Comparison of ENCODE assay signal across 1 cellular context in the genomic region with DNA sequence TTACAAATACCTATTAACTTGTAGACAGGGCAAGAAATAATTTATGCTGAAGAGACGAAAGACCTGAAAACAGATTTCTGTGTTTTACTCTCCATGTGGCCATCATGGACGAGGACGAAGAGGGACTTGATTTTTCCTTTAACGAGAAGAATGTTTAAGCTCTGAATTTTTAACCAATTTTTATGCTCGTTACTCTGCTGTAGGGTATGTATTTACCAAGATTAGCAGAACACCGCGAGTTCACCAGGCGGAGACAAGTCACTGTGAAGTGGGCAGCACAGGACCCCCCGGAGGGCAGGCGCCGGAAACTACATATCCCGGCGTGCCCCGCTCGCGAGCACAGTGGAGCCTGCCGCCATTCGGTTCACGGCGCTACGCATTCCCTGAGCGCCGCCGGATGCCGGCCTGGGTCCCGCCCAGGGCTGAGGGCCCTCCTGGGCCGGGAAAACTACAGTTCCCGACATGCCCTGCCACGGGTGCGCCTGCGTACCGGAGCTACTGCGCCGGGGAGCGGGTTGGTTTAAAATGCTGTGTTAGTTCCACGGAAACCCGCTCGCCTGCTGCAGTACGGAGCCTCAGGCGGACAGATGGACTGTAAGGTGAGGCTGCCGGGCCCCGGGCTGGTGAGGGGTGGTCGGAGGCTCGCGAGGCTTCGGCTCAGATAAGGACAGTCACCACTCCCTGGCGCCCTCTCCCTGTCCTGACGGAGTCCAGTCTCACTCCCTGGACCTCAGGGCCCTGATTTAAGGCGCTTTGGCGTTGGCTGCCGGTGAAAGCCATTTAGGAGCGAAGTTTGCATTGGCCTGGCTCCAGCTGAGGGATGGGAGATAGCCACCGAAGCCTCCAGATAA.
A peak's percentile ranks its signal among the peaks of the same experiment; 100 is the strongest.
TF ChIP-seq lines count a peak whose summit lies in the region.

TSS of gene CCDC150 (plus strand) at position 536 of the 851 bp plus-strand sequence. CDS start at position 588, 52 bp downstream.

TF ChIP-seq in HepG2, 621 proteins besides CTCF, POLR2A, EP300 and RAD21 (continued from another document and continues in another):
- TF ChIP-seq ELK4 (CRISPR knock-in tag; IDR thresholded peaks at IDR 0.05; ENCODE audit: borderline replicate concordance): no peak
- TF ChIP-seq HNRNPH1 (optimal IDR thresholded peaks at IDR 0.05; ENCODE audit: low read depth, low read length): no peak
- no peak; the same call in 1 of the 2 replicates for TF ChIP-seq RARG (CRISPR knock-in tag; IDR thresholded peaks at IDR 0.05; ENCODE audit: low read depth)
- peak; percentile 86 for TF ChIP-seq PHF20 (CRISPR knock-in tag; IDR thresholded peaks at IDR 0.05)
- peak; percentile 58 for TF ChIP-seq HNF4A (CRISPR knock-in tag; IDR thresholded peaks at IDR 0.05)
- TF ChIP-seq, protein P1, sequence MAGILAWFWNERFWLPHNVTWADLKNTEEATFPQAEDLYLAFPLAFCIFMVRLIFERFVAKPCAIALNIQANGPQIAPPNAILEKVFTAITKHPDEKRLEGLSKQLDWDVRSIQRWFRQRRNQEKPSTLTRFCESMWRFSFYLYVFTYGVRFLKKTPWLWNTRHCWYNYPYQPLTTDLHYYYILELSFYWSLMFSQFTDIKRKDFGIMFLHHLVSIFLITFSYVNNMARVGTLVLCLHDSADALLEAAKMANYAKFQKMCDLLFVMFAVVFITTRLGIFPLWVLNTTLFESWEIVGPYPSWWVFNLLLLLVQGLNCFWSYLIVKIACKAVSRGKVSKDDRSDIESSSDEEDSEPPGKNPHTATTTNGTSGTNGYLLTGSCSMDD (CRISPR knock-in tag; IDR thresholded peaks at IDR 0.05): no peak
- TF ChIP-seq, protein P2, sequence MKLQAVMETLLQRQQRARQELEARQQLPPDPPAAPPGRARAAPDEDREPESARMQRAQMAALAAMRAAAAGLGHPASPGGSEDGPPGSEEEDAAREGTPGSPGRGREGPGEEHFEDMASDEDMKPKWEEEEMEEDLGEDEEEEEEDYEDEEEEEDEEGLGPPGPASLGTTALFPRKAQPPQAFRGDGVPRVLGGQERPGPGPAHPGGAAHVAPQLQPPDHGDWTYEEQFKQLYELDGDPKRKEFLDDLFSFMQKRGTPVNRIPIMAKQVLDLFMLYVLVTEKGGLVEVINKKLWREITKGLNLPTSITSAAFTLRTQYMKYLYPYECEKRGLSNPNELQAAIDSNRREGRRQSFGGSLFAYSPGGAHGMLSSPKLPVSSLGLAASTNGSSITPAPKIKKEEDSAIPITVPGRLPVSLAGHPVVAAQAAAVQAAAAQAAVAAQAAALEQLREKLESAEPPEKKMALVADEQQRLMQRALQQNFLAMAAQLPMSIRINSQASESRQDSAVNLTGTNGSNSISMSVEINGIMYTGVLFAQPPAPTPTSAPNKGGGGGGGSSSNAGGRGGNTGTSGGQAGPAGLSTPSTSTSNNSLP (IDR thresholded peaks at IDR 0.05; ENCODE audit: low read depth, low read length): peak; percentile 47; the same call in 1 of the 2 replicates
- TF ChIP-seq, protein P3, sequence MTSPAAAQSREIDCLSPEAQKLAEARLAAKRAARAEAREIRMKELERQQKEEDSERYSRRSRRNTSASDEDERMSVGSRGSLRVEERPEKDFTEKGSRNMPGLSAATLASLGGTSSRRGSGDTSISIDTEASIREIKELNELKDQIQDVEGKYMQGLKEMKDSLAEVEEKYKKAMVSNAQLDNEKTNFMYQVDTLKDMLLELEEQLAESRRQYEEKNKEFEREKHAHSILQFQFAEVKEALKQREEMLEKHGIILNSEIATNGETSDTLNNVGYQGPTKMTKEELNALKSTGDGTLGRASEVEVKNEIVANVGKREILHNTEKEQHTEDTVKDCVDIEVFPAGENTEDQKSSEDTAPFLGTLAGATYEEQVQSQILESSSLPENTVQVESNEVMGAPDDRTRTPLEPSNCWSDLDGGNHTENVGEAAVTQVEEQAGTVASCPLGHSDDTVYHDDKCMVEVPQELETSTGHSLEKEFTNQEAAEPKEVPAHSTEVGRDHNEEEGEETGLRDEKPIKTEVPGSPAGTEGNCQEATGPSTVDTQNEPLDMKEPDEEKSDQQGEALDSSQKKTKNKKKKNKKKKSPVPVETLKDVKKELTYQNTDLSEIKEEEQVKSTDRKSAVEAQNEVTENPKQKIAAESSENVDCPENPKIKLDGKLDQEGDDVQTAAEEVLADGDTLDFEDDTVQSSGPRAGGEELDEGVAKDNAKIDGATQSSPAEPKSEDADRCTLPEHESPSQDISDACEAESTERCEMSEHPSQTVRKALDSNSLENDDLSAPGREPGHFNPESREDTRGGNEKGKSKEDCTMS (CRISPR knock-in tag; conservative IDR thresholded peaks at IDR 0.05): no peak
- TF ChIP-seq KLF11 (CRISPR knock-in tag; IDR thresholded peaks at IDR 0.05): no peak; the same call in 1 of the 2 replicates
- TF ChIP-seq ZNF788 (CRISPR knock-in tag; IDR thresholded peaks at IDR 0.05; ENCODE audit: borderline replicate concordance): peak; percentile 86
- TF ChIP-seq TBX2 (CRISPR knock-in tag; IDR thresholded peaks at IDR 0.05; ENCODE audit: borderline replicate concordance): peak; percentile 85
- peak; percentile 94; the same call in 1 of the 2 replicates for TF ChIP-seq DZIP1 (CRISPR knock-in tag; IDR thresholded peaks at IDR 0.05)
- TF ChIP-seq ZKSCAN1 (IDR thresholded peaks at IDR 0.05; ENCODE audit: low read length): no peak
- TF ChIP-seq RXRB (CRISPR knock-in tag; IDR thresholded peaks at IDR 0.05; ENCODE audit: borderline replicate concordance): peak; percentile 74
- TF ChIP-seq HINFP (CRISPR knock-in tag; IDR thresholded peaks at IDR 0.05; ENCODE audit: low read depth): peak; percentile 77; the same call in 1 of the 2 replicates
- no peak for TF ChIP-seq NPAS2 (CRISPR knock-in tag; IDR thresholded peaks at IDR 0.05; ENCODE audit: borderline replicate concordance)
- TF ChIP-seq ZNF280D (CRISPR knock-in tag; IDR thresholded peaks at IDR 0.05): peak; percentile 83
- TF ChIP-seq ZSCAN9 (CRISPR knock-in tag; IDR thresholded peaks at IDR 0.05; ENCODE audit: borderline replicate concordance): 0 out of 2 replicates have a peak, but pooled peaks have one; percentile 70
- TF ChIP-seq DNMT3B (CRISPR knock-in tag; conservative IDR thresholded peaks at IDR 0.05): no peak; the same call in 1 of the 2 replicates
- TF ChIP-seq ARNT (IDR thresholded peaks at IDR 0.05): no peak
- peak; percentile 58 for TF ChIP-seq ZNF883 (CRISPR knock-in tag; IDR thresholded peaks at IDR 0.05; ENCODE audit: not compliant biosample characterization)
- no peak; the same call in 1 of the 2 replicates for TF ChIP-seq MTF1 (CRISPR knock-in tag; IDR thresholded peaks at IDR 0.05)
- TF ChIP-seq TMF1 (CRISPR knock-in tag; IDR thresholded peaks at IDR 0.05; ENCODE audit: low read depth): no peak; the same call in 1 of the 2 replicates
- TF ChIP-seq, protein P4, sequence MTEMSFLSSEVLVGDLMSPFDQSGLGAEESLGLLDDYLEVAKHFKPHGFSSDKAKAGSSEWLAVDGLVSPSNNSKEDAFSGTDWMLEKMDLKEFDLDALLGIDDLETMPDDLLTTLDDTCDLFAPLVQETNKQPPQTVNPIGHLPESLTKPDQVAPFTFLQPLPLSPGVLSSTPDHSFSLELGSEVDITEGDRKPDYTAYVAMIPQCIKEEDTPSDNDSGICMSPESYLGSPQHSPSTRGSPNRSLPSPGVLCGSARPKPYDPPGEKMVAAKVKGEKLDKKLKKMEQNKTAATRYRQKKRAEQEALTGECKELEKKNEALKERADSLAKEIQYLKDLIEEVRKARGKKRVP (CRISPR knock-in tag; IDR thresholded peaks at IDR 0.05): peak in 1 of 2 experiments; percentile 50; a peak in 1 of 4 replicates
- no peak for TF ChIP-seq PAF1 (CRISPR knock-in tag; IDR thresholded peaks at IDR 0.05)
- peak; percentile 44 for TF ChIP-seq TBL1XR1 (IDR thresholded peaks at IDR 0.05; ENCODE audit: borderline replicate concordance, low read length, partially characterized antibody)
- peak; percentile 93 for TF ChIP-seq ZNF784 (CRISPR knock-in tag; IDR thresholded peaks at IDR 0.05; ENCODE audit: borderline replicate concordance)
- TF ChIP-seq, protein P5, sequence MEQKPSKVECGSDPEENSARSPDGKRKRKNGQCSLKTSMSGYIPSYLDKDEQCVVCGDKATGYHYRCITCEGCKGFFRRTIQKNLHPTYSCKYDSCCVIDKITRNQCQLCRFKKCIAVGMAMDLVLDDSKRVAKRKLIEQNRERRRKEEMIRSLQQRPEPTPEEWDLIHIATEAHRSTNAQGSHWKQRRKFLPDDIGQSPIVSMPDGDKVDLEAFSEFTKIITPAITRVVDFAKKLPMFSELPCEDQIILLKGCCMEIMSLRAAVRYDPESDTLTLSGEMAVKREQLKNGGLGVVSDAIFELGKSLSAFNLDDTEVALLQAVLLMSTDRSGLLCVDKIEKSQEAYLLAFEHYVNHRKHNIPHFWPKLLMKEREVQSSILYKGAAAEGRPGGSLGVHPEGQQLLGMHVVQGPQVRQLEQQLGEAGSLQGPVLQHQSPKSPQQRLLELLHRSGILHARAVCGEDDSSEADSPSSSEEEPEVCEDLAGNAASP (CRISPR knock-in tag; IDR thresholded peaks at IDR 0.05; ENCODE audit: borderline replicate concordance): no peak
- no peak; the same call in 1 of the 2 replicates for TF ChIP-seq ZNF737 (CRISPR knock-in tag; IDR thresholded peaks at IDR 0.05; ENCODE audit: borderline replicate concordance)
- peak; percentile 98 for TF ChIP-seq GABPB1 (CRISPR knock-in tag; IDR thresholded peaks at IDR 0.05)
- no peak for TF ChIP-seq GLI4 (CRISPR knock-in tag; IDR thresholded peaks at IDR 0.05; ENCODE audit: borderline replicate concordance)
- peak; percentile 79 for TF ChIP-seq ZBTB38 (CRISPR knock-in tag; IDR thresholded peaks at IDR 0.05)
- TF ChIP-seq MZF1 (CRISPR knock-in tag; IDR thresholded peaks at IDR 0.05; ENCODE audit: borderline replicate concordance): 0 out of 2 replicates have a peak, but pooled peaks have one; percentile 50
- TF ChIP-seq NBN (conservative IDR thresholded peaks at IDR 0.05): no peak
- TF ChIP-seq MIXL1 (CRISPR knock-in tag; IDR thresholded peaks at IDR 0.05): 0 out of 2 replicates have a peak, but pooled peaks have one; percentile 56
- TF ChIP-seq ZNF747 (CRISPR knock-in tag; IDR thresholded peaks at IDR 0.05; ENCODE audit: borderline replicate concordance): peak; percentile 60; the same call in 1 of the 2 replicates
- TF ChIP-seq ARHGAP35 (CRISPR knock-in tag; IDR thresholded peaks at IDR 0.05; ENCODE audit: borderline replicate concordance): peak; percentile 91
- TF ChIP-seq GABPA (IDR thresholded peaks at IDR 0.05; ENCODE audit: low read depth, low read length): peak; percentile 77
- TF ChIP-seq GABPA (CRISPR knock-in tag; IDR thresholded peaks at IDR 0.05; ENCODE audit: low read depth): peak; percentile 93
